In genomic region chr4:82721819-82722423, GRCh38 we compare ENCODE assay signal across 8 cellular contexts.
DNase-seq lines count a peak whose midpoint lies in the region; ATAC-seq, FAIRE-seq and TF ChIP-seq lines count a peak whose summit lies in the region.

No MANE protein-coding gene starts in this region.

- TF ChIP-seq POLR2A in suprapubic skin (IDR thresholded peaks at IDR 0.05) = no peak

- intact Hi-C loops in A673 (cut with micrococcal nuclease; ENCODE audit: unreplicated experiment) = loop anchor here (10.0 kb wide), 1 partner anchor 93 kb away; no protein-coding TSS in a partner anchor

- H3K9ac ChIP-seq in SU-DHL-6 (ENCODE audit: low read length) (no peak overlapping the region), fibroblast of lung (ENCODE audit: insufficient read depth, low read length) (no peak overlapping the region)

- H4K20me1 ChIP-seq in SU-DHL-6 (ENCODE audit: low read depth, low read length) = no peaks in the 10 kb centered on the region
- H4K20me1 ChIP-seq in fibroblast of lung (ENCODE audit: control insufficient read depth, extremely low read depth, insufficient read depth, low read length) = no peaks in the 10 kb centered on the region

- no peaks in the 10 kb centered on the region for H3K36me3 ChIP-seq in A673 (ENCODE audit: insufficient read depth, low read length, poor library complexity, severe bottlenecking)
- H3K36me3 ChIP-seq in SU-DHL-6 (ENCODE audit: low read length) = no peaks in the 10 kb centered on the region
- H3K36me3 ChIP-seq in fibroblast of lung (ENCODE audit: control insufficient read depth, insufficient read depth, low read length) = no peaks in the 10 kb centered on the region
- no peaks in the 10 kb centered on the region for H3K36me3 ChIP-seq in small intestine (ENCODE audit: control insufficient read depth in 2 of 2, insufficient read depth in 2 of 2, low read length in 2 of 2)
- H3K36me3 ChIP-seq in suprapubic skin = no peaks in the 10 kb centered on the region

- H3K9me3 ChIP-seq in A673 (ENCODE audit: low read depth, low read length, poor library complexity, severe bottlenecking) (no peaks in the 10 kb centered on the region), SU-DHL-6 (ENCODE audit: insufficient read depth, low read length) (no peaks in the 10 kb centered on the region), fibroblast of lung (ENCODE audit: control insufficient read depth, insufficient read depth, low read depth, low read length) (no peaks in the 10 kb centered on the region), small intestine (ENCODE audit: control insufficient read depth, low read depth) (no peaks in the 10 kb centered on the region), suprapubic skin (no peaks in the 10 kb centered on the region)

- H3K4me1 ChIP-seq in A673 (ENCODE audit: insufficient read depth, low read length, poor library complexity, severe bottlenecking) (no peaks in the 10 kb centered on the region), fibroblast of lung (ENCODE audit: control insufficient read depth, extremely low read depth, insufficient read depth, low read length) (no peaks in the 10 kb centered on the region), small intestine (ENCODE audit: control insufficient read depth in 2 of 2, insufficient read depth in 1 of 2, low read depth in 1 of 2, low read length in 1 of 2) (no peaks in the 10 kb centered on the region), suprapubic skin (no peaks in the 10 kb centered on the region)

- H3K4me3 ChIP-seq in A673 (ENCODE audit: low read depth, low read length, poor library complexity, severe bottlenecking) = no peak overlapping the region
- H3K4me3 ChIP-seq in SU-DHL-6 (ENCODE audit: insufficient read depth, low read length, poor library complexity, severe bottlenecking) = no peak overlapping the region
- H3K4me3 ChIP-seq in fibroblast of lung (replicated peaks in 1 of 4; ENCODE audit: control extremely low read depth in 1 of 4, insufficient read depth in 1 of 4, low read depth in 3 of 4, low read length in 4 of 4) = no peak overlapping the region
- H3K4me3 ChIP-seq in small intestine (ENCODE audit: low read depth in 1 of 2, low read length in 2 of 2) = no peak overlapping the region
- H3K4me3 ChIP-seq in suprapubic skin = no peak overlapping the region

- no peak overlapping the region for H3K27ac ChIP-seq in A673 (ENCODE audit: low read depth, low read length, poor library complexity, severe bottlenecking)
- H3K27ac ChIP-seq in SU-DHL-6 (ENCODE audit: low read depth, low read length) = no peak overlapping the region
- no peak overlapping the region for H3K27ac ChIP-seq in fibroblast of lung (ENCODE audit: insufficient read depth, low read length)
- H3K27ac ChIP-seq in small intestine (ENCODE audit: low read depth in 1 of 2, low read length in 1 of 2) = no peak overlapping the region
- H3K27ac ChIP-seq in suprapubic skin = no peak overlapping the region

- 21 to 40% (median 23%) methylated on average over 2 of the region's 2 CpGs for WGBS in small intestine, 3 donors
- WGBS in suprapubic skin = 38% methylated on average over 2 of the region's 2 CpGs

- no peaks in the 10 kb centered on the region for H3K79me2 ChIP-seq in SU-DHL-6 (ENCODE audit: insufficient read depth, low read length)
- H3K79me2 ChIP-seq in fibroblast of lung (ENCODE audit: control insufficient read depth, insufficient read depth, low read length) = no peaks in the 10 kb centered on the region

- no TSS peak for BruUV-seq in A673 (replicated peaks; lab: Mats Ljungman, UMichigan)

- H2AFZ ChIP-seq in SU-DHL-6 (ENCODE audit: low read depth, low read length, severe bottlenecking) (no peak overlapping the region), fibroblast of lung (ENCODE audit: low read length) (no peak overlapping the region)

- no peaks in the 10 kb centered on the region for H3F3A ChIP-seq in SU-DHL-6 (ENCODE audit: insufficient read depth)

- no peak for FAIRE-seq in small intestine (lab: Jason Lieb, UNC)

- H3K27me3 ChIP-seq in A673 (replicated peaks; ENCODE audit: insufficient read depth, low read depth, low read length, poor library complexity) (no peaks in the 10 kb centered on the region), SU-DHL-6 (ENCODE audit: low read length) (no peaks in the 10 kb centered on the region), fibroblast of lung (ENCODE audit: control insufficient read depth, insufficient read depth, low read length) (no peaks in the 10 kb centered on the region), small intestine (ENCODE audit: control insufficient read depth in 2 of 2, insufficient read depth in 2 of 2, low read length in 2 of 2) (no peaks in the 10 kb centered on the region), suprapubic skin (no peaks in the 10 kb centered on the region)

- TF ChIP-seq CTCF in A673 (conservative IDR thresholded peaks at IDR 0.05; ENCODE audit: low read depth, low read length) (peak; percentile 52), GM10266 (IDR thresholded peaks at IDR 0.05; ENCODE audit: control insufficient read depth, insufficient read depth, low read depth, missing control alignments) (peak; percentile 66), SU-DHL-6 (IDR thresholded peaks at IDR 0.05; ENCODE audit: insufficient read depth, low read length, poor library complexity, severe bottlenecking) (peak; percentile 22), fibroblast of lung (conservative IDR thresholded peaks at IDR 0.05 in 1 of 2, IDR thresholded peaks at IDR 0.05 in 1 of 2; ENCODE audit: low read depth in 1 of 2, low read length in 2 of 2) (peak in 1 of 2 donors; percentile 39), suprapubic skin (IDR thresholded peaks at IDR 0.05) (no peak)

- H3K9me2 ChIP-seq in SU-DHL-6 (replicated peaks; ENCODE audit: insufficient read depth, low read length) = no peaks in the 10 kb centered on the region

- peak; percentile 91 for ATAC-seq in HG03442 (IDR thresholded peaks at IDR 0.05; ENCODE audit: unreplicated experiment)

- H3K4me2 ChIP-seq in SU-DHL-6 (ENCODE audit: low read depth, low read length, poor library complexity, severe bottlenecking) (no peak overlapping the region), fibroblast of lung (ENCODE audit: extremely low read depth, insufficient read depth, low read length) (no peak overlapping the region)

- DNase-seq in A673 (ENCODE audit: low spot score) (peak; percentile 16), GM10266 (ENCODE audit: extremely low spot score) (peak; percentile 16), fibroblast of lung (ENCODE audit: low read depth in 2 of 2) (peak; percentile 30 to 35), small intestine (peak; percentile 57), suprapubic skin (ENCODE audit: low spot score in 2 of 2) (no peak), mucosa of gallbladder (ENCODE audit: low spot score) (no peak)

- POLR2A ChIA-PET in A673 (lab: Charles Lee; ENCODE audit: low non-redundant PET) = interaction anchor here (0.6 kb wide), 1 partner anchor 77 kb away, joined by 4 read pairs; the partner anchor contains the start of gene SCD5

- no peak for TF ChIP-seq EP300 in suprapubic skin (IDR thresholded peaks at IDR 0.05)

- CTCF ChIA-PET in A673 (lab: Charles Lee) = no interaction called here

Comparison
In these comparisons a context has a peak if more than half of its experiments do, and no peak if none do; other contexts are left out.
1. DNase-seq: peak in A673 (single experiment), GM10266 (single experiment), fibroblast of lung (2 of 2) and small intestine (single experiment); none in suprapubic skin (0 of 2) and mucosa of gallbladder (single experiment).
2. CTCF ChIP-seq: peak in A673 (single experiment), GM10266 (single experiment) and SU-DHL-6 (single experiment); none in suprapubic skin (0 of 2).